In genomic region chr19:3683866-3684816, GRCh38 we compare ENCODE assay signal across 13 cellular contexts. TPM values are rescaled to one million over a fixed set of nuclear protein-coding genes. Genes with fewer than 3 reads are reported as not detected.
A peak's percentile ranks its signal among the peaks of the same experiment; 100 is the strongest.
DNase-seq lines count a peak whose midpoint lies in the region; ATAC-seq, FAIRE-seq and TF ChIP-seq lines count a peak whose summit lies in the region.
"Had no signal": no experiment of that assay in that cellular context is flagged by ENCODE, and none has a peak within 500 bp of the region (broad histone marks: within the 10 kb centered on the region; RNA-seq: fewer than 3 reads in every experiment).

No MANE protein-coding gene starts in this region.

- peaks cover 12% of the 10 kb centered on the region for H3K9me3 Mint-ChIP-seq in activated CD8-positive, alpha-beta T cell treated with anti-CD3 and anti-CD28 coated beads for 36 hours
- no peaks in the 10 kb centered on the region for H3K9me3 Mint-ChIP-seq in activated CD8-positive, alpha-beta T cell treated with anti-CD3 and anti-CD28 coated beads, Interleukin-2, amount 10 ng/mL, durations not matched to agents 7 days and 5 days (ENCODE audit: insufficient read depth)

- H3K9ac ChIP-seq in kidney (ENCODE audit: low read length in 2 of 2), result no peak overlapping the region

- H3K27ac Mint-ChIP-seq in activated CD8-positive, alpha-beta T cell treated with anti-CD3 and anti-CD28 coated beads for 36 hours, result no peak overlapping the region
- no peak overlapping the region for H3K27ac Mint-ChIP-seq in activated CD8-positive, alpha-beta T cell treated with anti-CD3 and anti-CD28 coated beads, Interleukin-2, amount 10 ng/mL, durations not matched to agents 7 days and 5 days

- ATAC-seq in activated CD8-positive, alpha-beta T cell treated with anti-CD3 and anti-CD28 coated beads for 36 hours, result peak; percentile 4
- ATAC-seq in activated CD8-positive, alpha-beta T cell treated with anti-CD3 and anti-CD28 coated beads, Interleukin-2, amount 10 ng/mL, durations not matched to agents 7 days and 5 days, result no peak
- no peak for ATAC-seq in pancreas
- ATAC-seq in GM19455 (IDR thresholded peaks at IDR 0.05; ENCODE audit: unreplicated experiment), result no peak

- H3K27ac ChIP-seq in kidney (ENCODE audit: low read depth in 2 of 2, low read length in 2 of 2), result no peak overlapping the region
- peak overlapping the region; percentile 48 to 57 for H3K27ac ChIP-seq in tibial artery
- H3K27ac ChIP-seq in pancreas, result no peak overlapping the region

- H3K36me3 ChIP-seq in kidney (ENCODE audit: control insufficient read depth in 1 of 2, insufficient read depth in 2 of 2, low read length in 2 of 2), result no peaks in the 10 kb centered on the region
- H3K36me3 ChIP-seq in tibial artery, result peaks cover 8 to 21% (median 19%) of the 10 kb centered on the region in 3 donors
- H3K36me3 ChIP-seq in pancreas, result no peaks in the 10 kb centered on the region

- intact Hi-C loops in activated CD8-positive, alpha-beta T cell treated with anti-CD3 and anti-CD28 coated beads for 36 hours (cut with micrococcal nuclease), result no loop called here
- intact Hi-C loops in kidney (cut with DNase I) (no loop called here), tibial artery (cut with DNase I; ENCODE audit: low total_unique reads) (no loop called here), pancreas (cut with DNase I) (no loop called here)

- peaks cover 17% of the 10 kb centered on the region for H3K36me3 Mint-ChIP-seq in activated CD8-positive, alpha-beta T cell treated with anti-CD3 and anti-CD28 coated beads for 36 hours (ENCODE audit: low read depth)
- peaks cover 17% of the 10 kb centered on the region for H3K36me3 Mint-ChIP-seq in activated CD8-positive, alpha-beta T cell treated with anti-CD3 and anti-CD28 coated beads, Interleukin-2, amount 10 ng/mL, durations not matched to agents 7 days and 5 days (ENCODE audit: low read depth)

- H3K4me1 Mint-ChIP-seq in activated CD8-positive, alpha-beta T cell treated with anti-CD3 and anti-CD28 coated beads for 36 hours (ENCODE audit: low read depth), result peaks cover 27% of the 10 kb centered on the region
- peaks cover 13% of the 10 kb centered on the region for H3K4me1 Mint-ChIP-seq in activated CD8-positive, alpha-beta T cell treated with anti-CD3 and anti-CD28 coated beads, Interleukin-2, amount 10 ng/mL, durations not matched to agents 7 days and 5 days (ENCODE audit: low read depth)

- no peak for FAIRE-seq in kidney (lab: Jason Lieb, UNC)
- FAIRE-seq in pancreas (lab: Jason Lieb, UNC), result no peak
- FAIRE-seq: A204.1 had no signal

- POLR2A ChIA-PET in activated CD8-positive, alpha-beta T cell treated with anti-CD3 and anti-CD28 coated beads for 36 hours (lab: Charles Lee), result interaction anchor here (0.6 kb wide), 1 partner anchor 71 kb away, joined by 3 read pairs; no protein-coding TSS in a partner anchor
- POLR2A ChIA-PET in activated CD8-positive, alpha-beta T cell treated with anti-CD3 and anti-CD28 coated beads, Interleukin-2, amount 10 ng/mL, durations not matched to agents 7 days and 5 days (lab: Charles Lee), result no interaction called here

- CTCF ChIA-PET in activated CD8-positive, alpha-beta T cell treated with anti-CD3 and anti-CD28 coated beads for 36 hours (lab: Charles Lee), result no interaction called here
- CTCF ChIA-PET in activated CD8-positive, alpha-beta T cell treated with anti-CD3 and anti-CD28 coated beads, Interleukin-2, amount 10 ng/mL, durations not matched to agents 7 days and 5 days (lab: Charles Lee), result no interaction called here

- H3K27me3 ChIP-seq in tibial artery, result no peaks in the 10 kb centered on the region
- H3K27me3 ChIP-seq in pancreas, result no peaks in the 10 kb centered on the region

- H3K9me3 ChIP-seq in kidney (ENCODE audit: control insufficient read depth in 1 of 2, low read length in 2 of 2), result no peaks in the 10 kb centered on the region
- no peaks in the 10 kb centered on the region for H3K9me3 ChIP-seq in tibial artery
- no peaks in the 10 kb centered on the region for H3K9me3 ChIP-seq in pancreas
- H3K9me3 ChIP-seq: psoas muscle had no signal

- H3K4me1 ChIP-seq in kidney (ENCODE audit: control insufficient read depth in 1 of 2, insufficient read depth in 1 of 2, low read depth in 1 of 2, low read length in 2 of 2), result peaks cover 0 to 16% of the 10 kb centered on the region in 2 donors
- H3K4me1 ChIP-seq in tibial artery, result peaks cover 0 to 72% (median 36%) of the 10 kb centered on the region in 4 donors
- H3K4me1 ChIP-seq in pancreas, result peaks cover 0 to 8% (median 4%) of the 10 kb centered on the region in 3 donors
- H3K4me1 ChIP-seq: psoas muscle had no signal

- WGBS in pancreas, 2 donors, result 93 to 96% methylated on average over 25 to 30 of the region's 30 CpGs

- H3K4me3 Mint-ChIP-seq in activated CD8-positive, alpha-beta T cell treated with anti-CD3 and anti-CD28 coated beads for 36 hours, result no peak overlapping the region
- H3K4me3 Mint-ChIP-seq in activated CD8-positive, alpha-beta T cell treated with anti-CD3 and anti-CD28 coated beads, Interleukin-2, amount 10 ng/mL, durations not matched to agents 7 days and 5 days, result no peak overlapping the region

- H3K27me3 Mint-ChIP-seq in activated CD8-positive, alpha-beta T cell treated with anti-CD3 and anti-CD28 coated beads for 36 hours, result no peaks in the 10 kb centered on the region
- H3K27me3 Mint-ChIP-seq in activated CD8-positive, alpha-beta T cell treated with anti-CD3 and anti-CD28 coated beads, Interleukin-2, amount 10 ng/mL, durations not matched to agents 7 days and 5 days (ENCODE audit: low read depth), result no peaks in the 10 kb centered on the region

- DNase-seq in activated CD8-positive, alpha-beta T cell treated with anti-CD3 and anti-CD28 coated beads for 36 hours, result peak; percentile 46
- no peak for DNase-seq in activated CD8-positive, alpha-beta T cell treated with anti-CD3 and anti-CD28 coated beads, Interleukin-2, amount 10 ng/mL, durations not matched to agents 7 days and 5 days
- DNase-seq in amniotic epithelial cell (ENCODE audit: low read depth), result peak; percentile 85
- peak; percentile 57 for DNase-seq in kidney
- no peak for DNase-seq in tibial artery
- DNase-seq in activated naive CD4-positive, alpha-beta T cell (lab: John Stamatoyannopoulos, UW), result no peak
- no peak for DNase-seq in pancreas
- DNase-seq: hippocampal formation; psoas muscle; stimulated activated naive CD4-positive, alpha-beta T cell had no signal

- H3K4me3 ChIP-seq in kidney (ENCODE audit: low read length in 2 of 2) (no peak overlapping the region), tibial artery (no peak overlapping the region), pancreas (no peak overlapping the region)
- H3K4me3 ChIP-seq: psoas muscle had no signal

- no peak for TF ChIP-seq CTCF in activated CD8-positive, alpha-beta T cell treated with anti-CD3 and anti-CD28 coated beads for 36 hours (IDR thresholded peaks at IDR 0.05)
- TF ChIP-seq CTCF in kidney (IDR thresholded peaks at IDR 0.05; ENCODE audit: borderline replicate concordance, extremely low read depth, insufficient read depth) (no peak), tibial artery (IDR thresholded peaks at IDR 0.05) (no peak), pancreas (IDR thresholded peaks at IDR 0.05) (no peak)

RNA-seq across cellular contexts. Expression of gene PIP5K1C, which starts 16.1 kb away (rescaled TPM):
- total RNA-seq in activated CD8-positive, alpha-beta T cell treated with anti-CD3 and anti-CD28 coated beads for 36 hours, result 10 to 100 TPM; 20.4 to 22.2 TPM
- 10 to 100 TPM; 19.7 to 20.0 TPM for total RNA-seq in activated CD8-positive, alpha-beta T cell treated with anti-CD3 and anti-CD28 coated beads, Interleukin-2, amount 10 ng/mL, durations not matched to agents 7 days and 5 days
- 35.6 TPM for total RNA-seq in kidney
- 11.2 TPM for polyA plus RNA-seq in kidney (ENCODE audit: insufficient read depth, low read depth, low replicate concordance)
- 10 to 100 TPM; 12.9 to 21.4 (median 14.9) TPM for total RNA-seq in pancreas
- polyA plus RNA-seq in pancreas, result 10 to 100 TPM; 14.1 to 24.8 TPM

RNA-seq across cellular contexts. Expression of gene TJP3, which starts 24.0 kb away (rescaled TPM):
- total RNA-seq in activated CD8-positive, alpha-beta T cell treated with anti-CD3 and anti-CD28 coated beads for 36 hours, result 1 to 10 TPM in 1 of 2 experiments, under 1 TPM in 1; 0.69 to 2.4 TPM
- total RNA-seq in activated CD8-positive, alpha-beta T cell treated with anti-CD3 and anti-CD28 coated beads, Interleukin-2, amount 10 ng/mL, durations not matched to agents 7 days and 5 days, result 1 to 10 TPM; 1.3 TPM
- total RNA-seq in kidney, result 26.5 TPM
- 32.5 TPM for polyA plus RNA-seq in kidney (ENCODE audit: insufficient read depth, low read depth, low replicate concordance)
- total RNA-seq in pancreas, result 10 to 100 TPM in 5 of 6 donors, 1 to 10 TPM in 1; 9.2 to 23.7 (median 15.1) TPM
- 10 to 100 TPM; 26.2 to 36.0 TPM for polyA plus RNA-seq in pancreas
- total RNA-seq: LHCN-M2 had no signal

RNA-seq across cellular contexts. Expression of gene CACTIN, which starts 57.6 kb away (rescaled TPM):
- 10 to 100 TPM; 25.9 to 28.5 TPM for total RNA-seq in activated CD8-positive, alpha-beta T cell treated with anti-CD3 and anti-CD28 coated beads for 36 hours
- total RNA-seq in activated CD8-positive, alpha-beta T cell treated with anti-CD3 and anti-CD28 coated beads, Interleukin-2, amount 10 ng/mL, durations not matched to agents 7 days and 5 days, result 10 to 100 TPM; 31.2 to 37.0 TPM
- total RNA-seq in kidney, result 23.9 TPM
- 11.6 TPM for polyA plus RNA-seq in kidney (ENCODE audit: insufficient read depth, low read depth, low replicate concordance)
- 10 to 100 TPM in 3 of 6 donors, 1 to 10 TPM in 3; 6.8 to 14.6 (median 10.4) TPM for total RNA-seq in pancreas
- polyA plus RNA-seq in pancreas, result 10 to 100 TPM; 17.4 to 27.2 TPM

Comparison
In these comparisons a context has a peak if more than half of its experiments do, and no peak if none do; other contexts are left out.
1. DNase-seq: peak in activated CD8-positive, alpha-beta T cell treated with anti-CD3 and anti-CD28 coated beads for 36 hours (single experiment), amniotic epithelial cell (single experiment) and kidney (single experiment); none in activated CD8-positive, alpha-beta T cell treated with anti-CD3 and anti-CD28 coated beads, Interleukin-2, amount 10 ng/mL, durations not matched to agents 7 days and 5 days (single experiment), tibial artery (0 of 2), activated naive CD4-positive, alpha-beta T cell (0 of 4) and pancreas (0 of 6).
2. H3K27ac ChIP-seq: peak in tibial artery (2 of 2); none in kidney (0 of 2) and pancreas (0 of 4).